In genomic region chr2:71798266-71799012, GRCh38 we compare ENCODE assay signal across 8 cellular contexts.
DNase-seq lines count a peak whose midpoint lies in the region; ATAC-seq and TF ChIP-seq lines count a peak whose summit lies in the region.

No MANE protein-coding gene starts in this region.

- DNase-seq in NCI-H82 (lab: John Stamatoyannopoulos, UW) = peak; percentile 56
- DNase-seq in NCI-H82 treated with DMSO at 0.1 percent for 48 hours (lab: John Stamatoyannopoulos, UW; ENCODE audit: unreplicated experiment) = no peak
- no peak for DNase-seq in RWPE2 (ENCODE audit: low spot score)
- no peak for DNase-seq in esophagus squamous epithelium (lab: John Stamatoyannopoulos, UW)
- DNase-seq in nephron progenitor cell = peak; percentile 71
- no peak for DNase-seq in DMS114 treated with DMSO at 0.1 percent for 48 hours (lab: John Stamatoyannopoulos, UW; ENCODE audit: unreplicated experiment)

- peaks cover 3% of the 10 kb centered on the region for H3K4me1 ChIP-seq in RWPE2 (ENCODE audit: insufficient read depth, poor library complexity, severe bottlenecking)
- peaks cover 0 to 9% (median 3%) of the 10 kb centered on the region in 3 donors for H3K4me1 ChIP-seq in esophagus squamous epithelium

- H3K27me3 ChIP-seq in RWPE2 (ENCODE audit: insufficient read depth, poor library complexity, severe bottlenecking) (no peaks in the 10 kb centered on the region), esophagus squamous epithelium (no peaks in the 10 kb centered on the region)

- H3K9me3 Mint-ChIP-seq in nephron progenitor cell = no peaks in the 10 kb centered on the region

- ATAC-seq in HG02798 (IDR thresholded peaks at IDR 0.05; ENCODE audit: poor library complexity, unreplicated experiment) (peak; percentile 57), RWPE2 (ENCODE audit: low read depth) (peak; percentile 44; the same call in 1 of the 3 replicates), HG03196 (IDR thresholded peaks at IDR 0.05; ENCODE audit: unreplicated experiment) (no peak)

- H3K4me3 ChIP-seq in RWPE2 (ENCODE audit: severe bottlenecking) (no peak overlapping the region), esophagus squamous epithelium (no peak overlapping the region)

- H3K4me1 Mint-ChIP-seq in nephron progenitor cell = peaks cover 29% of the 10 kb centered on the region

- no peak overlapping the region for H3K27ac Mint-ChIP-seq in nephron progenitor cell

- TF ChIP-seq POLR2A in esophagus squamous epithelium (IDR thresholded peaks at IDR 0.05) = no peak

- H3K27me3 Mint-ChIP-seq in nephron progenitor cell (ENCODE audit: low read depth, poor library complexity) = peaks cover 43% of the 10 kb centered on the region

- WGBS in esophagus squamous epithelium, 2 donors = 62 to 93% methylated on average over 2 to 4 of the region's 8 CpGs

- TF ChIP-seq CTCF in RWPE2 (IDR thresholded peaks at IDR 0.05; ENCODE audit: poor library complexity, severe bottlenecking) (peak; percentile 72), esophagus squamous epithelium (IDR thresholded peaks at IDR 0.05) (peak in 5 of 6 experiments; percentile 62 to 83 (median 74)), nephron progenitor cell (IDR thresholded peaks at IDR 0.05) (peak; percentile 84)

- no peaks in the 10 kb centered on the region for H3K36me3 Mint-ChIP-seq in nephron progenitor cell (ENCODE audit: low read depth)

- H3K27ac ChIP-seq in RWPE2 (ENCODE audit: poor library complexity, severe bottlenecking) = no peak overlapping the region
- H3K27ac ChIP-seq in esophagus squamous epithelium = no peak overlapping the region

- intact Hi-C loops in esophagus squamous epithelium (cut with DNase I) = loop anchor here (10.0 kb wide), 1 partner anchor 254 kb away; no protein-coding TSS in a partner anchor

- H3K9me3 ChIP-seq in RWPE2 (ENCODE audit: severe bottlenecking) (no peaks in the 10 kb centered on the region), esophagus squamous epithelium (no peaks in the 10 kb centered on the region)

- no peak overlapping the region for H3K4me3 Mint-ChIP-seq in nephron progenitor cell

- H3K36me3 ChIP-seq in RWPE2 (ENCODE audit: low read depth) (no peaks in the 10 kb centered on the region), esophagus squamous epithelium (no peaks in the 10 kb centered on the region)

Comparison
In these comparisons a context has a peak if more than half of its experiments do, and no peak if none do; other contexts are left out.
1. DNase-seq: peak in NCI-H82 (single experiment) and nephron progenitor cell (single experiment); none in NCI-H82 treated with DMSO at 0.1 percent for 48 hours (single experiment), RWPE2 (single experiment), esophagus squamous epithelium (single experiment) and DMS114 treated with DMSO at 0.1 percent for 48 hours (single experiment).
2. Peak in every context shown above with its lines, with median percentiles within 50 percentile points of each other: CTCF ChIP-seq.